In genomic region chr5:147601652-147602051, GRCh38 we compare ENCODE assay signal across 23 cellular contexts.
DNase-seq lines count a peak whose midpoint lies in the region; ATAC-seq and TF ChIP-seq lines count a peak whose summit lies in the region.
"Had no signal": no experiment of that assay in that cellular context is flagged by ENCODE, and none has a peak within 500 bp of the region (broad histone marks: within the 10 kb centered on the region; RNA-seq: fewer than 3 reads in every experiment).

No MANE protein-coding gene starts in this region.

- in situ Hi-C loops in GM23248 (cut with MboI) = no loop called here

- H3K27me3 ChIP-seq in GM23248 (replicated peaks; ENCODE audit: insufficient read depth) (peaks cover 4% of the 10 kb centered on the region), spleen (replicated peaks in 1 of 7) (no peaks in the 10 kb centered on the region)
- H3K27me3 ChIP-seq: BLaER1 treated with 17β-estradiol and CSF1 and Interleukin-3, amounts not matched to agents 10 nM and 100 nM; SJCRH30 had no signal

- H3K79me2 ChIP-seq in GM23248 (ENCODE audit: insufficient read depth) = no peaks in the 10 kb centered on the region

- H3K9ac ChIP-seq in GM23248 = no peak overlapping the region
- H3K9ac ChIP-seq: BLaER1 treated with 17β-estradiol and CSF1 and Interleukin-3, amounts not matched to agents 10 nM and 100 nM had no signal

- H3K36me3 ChIP-seq in GM23248 (ENCODE audit: low read depth) (no peaks in the 10 kb centered on the region), spleen (no peaks in the 10 kb centered on the region)

- H4K20me1 ChIP-seq in GM23248 (ENCODE audit: insufficient read depth) = no peaks in the 10 kb centered on the region

- no peaks in the 10 kb centered on the region for H3K9me2 ChIP-seq in GM23248 (ENCODE audit: insufficient read depth)

- ATAC-seq in GM18502 (IDR thresholded peaks at IDR 0.05; ENCODE audit: poor library complexity, unreplicated experiment) = peak; percentile 84
- ATAC-seq in GM18907 (IDR thresholded peaks at IDR 0.05; ENCODE audit: unreplicated experiment) = peak; percentile 59
- ATAC-seq in GM21717 (IDR thresholded peaks at IDR 0.05; ENCODE audit: unreplicated experiment) = peak; percentile 74
- ATAC-seq in HG03439 (IDR thresholded peaks at IDR 0.05; ENCODE audit: unreplicated experiment) = peak; percentile 84
- ATAC-seq in HG02885 (IDR thresholded peaks at IDR 0.05; ENCODE audit: poor library complexity, unreplicated experiment) = no peak
- ATAC-seq: HCT116 had no signal

- no peak overlapping the region for H3K4me3 ChIP-seq in GM23248
- no peak overlapping the region for H3K4me3 ChIP-seq in spleen
- H3K4me3 ChIP-seq: BLaER1 treated with 17β-estradiol and CSF1 and Interleukin-3, amounts not matched to agents 10 nM and 100 nM; SJCRH30 had no signal

- H3F3A ChIP-seq in GM23248 (ENCODE audit: insufficient read depth) = no peaks in the 10 kb centered on the region

- no peak for TF ChIP-seq POLR2A in spleen (IDR thresholded peaks at IDR 0.05)

- H3K27ac ChIP-seq in GM23248 (no peak overlapping the region), spleen (no peak overlapping the region)
- H3K27ac ChIP-seq: BLaER1 treated with 17β-estradiol and CSF1 and Interleukin-3, amounts not matched to agents 10 nM and 100 nM; SJCRH30 had no signal

- H3K4me1 ChIP-seq in GM23248 (ENCODE audit: insufficient read depth) (no peaks in the 10 kb centered on the region), spleen (no peaks in the 10 kb centered on the region)
- H3K4me1 ChIP-seq: BLaER1 treated with 17β-estradiol and CSF1 and Interleukin-3, amounts not matched to agents 10 nM and 100 nM; Caco-2; SJCRH30 had no signal

- H3K9me3 ChIP-seq in GM23248 (ENCODE audit: low read depth) (no peaks in the 10 kb centered on the region), spleen (no peaks in the 10 kb centered on the region)
- H3K9me3 ChIP-seq: BLaER1 treated with 17β-estradiol and CSF1 and Interleukin-3, amounts not matched to agents 10 nM and 100 nM; Caco-2; SJCRH30 had no signal

- no peak for TF ChIP-seq CTCF in spleen (IDR thresholded peaks at IDR 0.05 in 8 of 11, conservative IDR thresholded peaks at IDR 0.05 in 3 of 11)

- DNase-seq in GM23248 (no peak), NCI-H1436 treated with DMSO at 0.1 percent for 48 hours (lab: John Stamatoyannopoulos, UW) (no peak), spleen (no peak)
- DNase-seq: 8988T; Caco-2; CD4-positive, alpha-beta memory T cell; KBM-7; NCI-H1105; NCI-H2029 treated with DMSO at 0.1 percent for 48 hours; NCI-H2171; NCI-H345; NCI-H524; NCI-H774; OCI-M1; SJCRH30; T-helper 1 cell had no signal

- no peak overlapping the region for H2AFZ ChIP-seq in GM23248

- intact Hi-C loops in spleen (cut with DNase I; ENCODE audit: low total_unique reads) = no loop called here

- H3K4me2 ChIP-seq in GM23248 (ENCODE audit: unreplicated experiment) = no peak overlapping the region
- H3K4me2 ChIP-seq: BLaER1 treated with 17β-estradiol and CSF1 and Interleukin-3, amounts not matched to agents 10 nM and 100 nM had no signal

- 0% methylated on average over 1 of the region's 1 CpG for WGBS in GM23248 (ENCODE audit: low coverage in 1 of 2, low lambda C conversion rate in 2 of 2, missing lambda C conversion rate in 2 of 2), 2 experiments
- 0 to 57% (median 0%) methylated on average over 1 of the region's 1 CpG for WGBS in spleen, 5 donors
